ENCODE assay signal across 1 cellular context in genomic region chr7:116671681-116672595, GRCh38.
TF ChIP-seq lines count a peak whose summit lies in the region.

Gene MET, plus strand, starts transcription at chr7:116672196. Its CDS starts 26,889 bp downstream, at chr7:116699085.

TF ChIP-seq in HepG2, 621 proteins besides CTCF, POLR2A, EP300 and RAD21 (continued from another document):
- TF ChIP-seq HNF4G (IDR thresholded peaks at IDR 0.05; ENCODE audit: borderline replicate concordance, low read depth, low read length) (peak; percentile 43; the same call in 1 of the 2 replicates), HNF4G (CRISPR knock-in tag; IDR thresholded peaks at IDR 0.05; ENCODE audit: borderline replicate concordance, low read depth) (peak; percentile 43; the same call in 1 of the 2 replicates), ZNF232 (CRISPR knock-in tag; IDR thresholded peaks at IDR 0.05; ENCODE audit: borderline replicate concordance) (no peak; the same call in none of the 2 replicates), ZNF691 (CRISPR knock-in tag; IDR thresholded peaks at IDR 0.05; ENCODE audit: borderline replicate concordance, low read depth) (peak; percentile 53; the same call in 1 of the 2 replicates), ZNF747 (CRISPR knock-in tag; IDR thresholded peaks at IDR 0.05; ENCODE audit: borderline replicate concordance) (peak; percentile 80; the same call in 1 of the 2 replicates), ZBTB10 (CRISPR knock-in tag; IDR thresholded peaks at IDR 0.05; ENCODE audit: borderline replicate concordance) (peak; percentile 67; the same call in 1 of the 2 replicates), TFDP1 (CRISPR knock-in tag; IDR thresholded peaks at IDR 0.05; ENCODE audit: borderline replicate concordance) (peak; percentile 91; the same call in 1 of the 2 replicates), HDAC2 (CRISPR knock-in tag; IDR thresholded peaks at IDR 0.05) (peak; percentile 72), KDM6A (CRISPR knock-in tag; IDR thresholded peaks at IDR 0.05; ENCODE audit: low read depth) (0 out of 2 replicates have a peak, but pooled peaks have one; percentile 17), ZNF570 (CRISPR knock-in tag; IDR thresholded peaks at IDR 0.05; ENCODE audit: borderline replicate concordance) (0 out of 2 replicates have a peak, but pooled peaks have one; percentile 47), GTF2F1 (IDR thresholded peaks at IDR 0.05; ENCODE audit: low read length) (no peak), ZNF296 (CRISPR knock-in tag; conservative IDR thresholded peaks at IDR 0.05) (no peak), ZNF225 (CRISPR knock-in tag; IDR thresholded peaks at IDR 0.05) (peak; percentile 74; the same call in 1 of the 2 replicates), ZNF230 (CRISPR knock-in tag; IDR thresholded peaks at IDR 0.05) (peak; percentile 84; the same call in 1 of the 2 replicates), HNF4A (CRISPR knock-in tag; IDR thresholded peaks at IDR 0.05) (peak; percentile 49), RBM39 (IDR thresholded peaks at IDR 0.05; ENCODE audit: low read depth, low read length, poor library complexity, severe bottlenecking) (peak; percentile 74), TOPORS (CRISPR knock-in tag; IDR thresholded peaks at IDR 0.05) (no peak), TCF7 (IDR thresholded peaks at IDR 0.05; ENCODE audit: low read depth) (no peak), SRY (CRISPR knock-in tag; IDR thresholded peaks at IDR 0.05) (peak; percentile 76; the same call in 1 of the 2 replicates), HOMEZ (CRISPR knock-in tag; IDR thresholded peaks at IDR 0.05; ENCODE audit: low read depth) (peak; percentile 66; the same call in 1 of the 2 replicates), POGK (CRISPR knock-in tag; conservative IDR thresholded peaks at IDR 0.05) (peak; percentile 97), ZNF672 (CRISPR knock-in tag; IDR thresholded peaks at IDR 0.05) (0 out of 2 replicates have a peak, but pooled peaks have one; percentile 81), HOXD1 (CRISPR knock-in tag; IDR thresholded peaks at IDR 0.05) (no peak), CENPBD1 (CRISPR knock-in tag; IDR thresholded peaks at IDR 0.05; ENCODE audit: borderline replicate concordance, low read depth) (no peak; the same call in 1 of the 2 replicates), FLYWCH1 (CRISPR knock-in tag; IDR thresholded peaks at IDR 0.05) (no peak), ZNF598 (CRISPR knock-in tag; IDR thresholded peaks at IDR 0.05; ENCODE audit: borderline replicate concordance) (no peak), TGIF2 (CRISPR knock-in tag; IDR thresholded peaks at IDR 0.05) (peak; percentile 39; the same call in 1 of the 2 replicates), PITX1 (CRISPR knock-in tag; IDR thresholded peaks at IDR 0.05) (peak; percentile 83), SALL2 (CRISPR knock-in tag; IDR thresholded peaks at IDR 0.05) (peak; percentile 93), ATF7-NPFF (CRISPR knock-in tag; IDR thresholded peaks at IDR 0.05; ENCODE audit: low read depth) (peak; percentile 83), NFKB2 (CRISPR knock-in tag; IDR thresholded peaks at IDR 0.05; ENCODE audit: borderline replicate concordance) (peak; percentile 74), NR0B2 (CRISPR knock-in tag; IDR thresholded peaks at IDR 0.05) (no peak; the same call in 1 of the 2 replicates), ATF7 (IDR thresholded peaks at IDR 0.05) (no peak), ATF7 (CRISPR knock-in tag; IDR thresholded peaks at IDR 0.05) (peak; percentile 73; the same call in 1 of the 2 replicates), MAF1 (CRISPR knock-in tag; IDR thresholded peaks at IDR 0.05; ENCODE audit: borderline replicate concordance) (no peak), RFX1 (IDR thresholded peaks at IDR 0.05) (no peak), ZNF276 (CRISPR knock-in tag; IDR thresholded peaks at IDR 0.05; ENCODE audit: low read depth) (peak; percentile 80; the same call in 1 of the 2 replicates), HOXA5 (CRISPR knock-in tag; IDR thresholded peaks at IDR 0.05) (peak; percentile 68; the same call in 1 of the 2 replicates)
TF ChIP-seq in HepG2: peak in this region for 302.
